Comparison of ENCODE assay signal across 10 cellular contexts in genomic region chr9:130402645-130403440, GRCh38. TPM values are rescaled to one million over a fixed set of nuclear protein-coding genes. Genes with fewer than 3 reads are reported as not detected.
"Had no signal": no experiment of that assay in that cellular context is flagged by ENCODE, and none has a peak within 500 bp of the region (broad histone marks: within the 10 kb centered on the region; RNA-seq: fewer than 3 reads in every experiment).

No MANE protein-coding gene starts in this region.

- H3K4me3 ChIP-seq: HAP-1 had no signal

- H3K9me3 Mint-ChIP-seq: HFFc6, IgD-negative memory B cell had no signal

- H3K36me3 ChIP-seq: HAP-1 had no signal

- H3K27ac Mint-ChIP-seq: HFFc6 had no signal

- H3K9me3 ChIP-seq: HAP-1 had no signal

- ATAC-seq: HCT116, HepG2 had no signal

- H3K9ac ChIP-seq: KMS-11 had no signal

- H3K36me3 Mint-ChIP-seq: IgD-negative memory B cell had no signal

- H3K4me3 Mint-ChIP-seq: HFFc6, IgD-negative memory B cell had no signal

- H3K4me2 ChIP-seq: KMS-11 had no signal

- DNase-seq: GOT3, H7, HFFc6, Karpas-422, KBM-7 had no signal

- H3K27ac ChIP-seq: KMS-11 had no signal

- H3K4me1 ChIP-seq: HAP-1 had no signal

RNA-seq across cellular contexts. Expression of gene ASS1, which starts 41.9 kb away (rescaled TPM):
- polyA plus RNA-seq: IgD-negative memory B cell had no signal
